21 cellular contexts compared by ENCODE assay signal in genomic region chr3:139870000-139870675, GRCh38.
"Had no signal": no experiment of that assay in that cellular context is flagged by ENCODE, and none has a peak within 500 bp of the region (broad histone marks: within the 10 kb centered on the region; RNA-seq: fewer than 3 reads in every experiment).

No MANE protein-coding gene starts in this region.

- H3K27me3 ChIP-seq: ovary, right atrium auricular region, sigmoid colon, stomach, transverse colon had no signal

- H3K4me3 ChIP-seq: coronary artery, heart left ventricle, ovary, right atrium auricular region, sigmoid colon, skin epidermis, stomach, thoracic aorta, transverse colon had no signal

- H3K36me3 ChIP-seq: heart left ventricle, ovary, right atrium auricular region, sigmoid colon, stomach, thoracic aorta, transverse colon had no signal

- H3K4me3 Mint-ChIP-seq: endodermal cell, mesothelial cell of epicardium, natural killer cell, neural crest cell had no signal

- H3K9me3 Mint-ChIP-seq: endodermal cell had no signal

- DNase-seq: effector CD4-positive, alpha-beta T cell; endodermal cell; heart left ventricle; hippocampal formation; kidney glomerular epithelial cell; natural killer cell; ovary; sigmoid colon; stimulated activated CD4-positive, alpha-beta T cell treated with anti-CD3 and anti-CD28 coated beads, Interleukin-2, amount 100 ng/mL, for 24 hours; stimulated activated CD4-positive, alpha-beta T cell treated with anti-CD3 and anti-CD28 coated beads, Interleukin-4, amount 100 ng/mL, for 4 hours; stimulated activated naive CD4-positive, alpha-beta T cell; stomach; substantia nigra; transverse colon had no signal

- H3K4me1 Mint-ChIP-seq: mesothelial cell of epicardium, natural killer cell, neural crest cell had no signal

- H3K27ac Mint-ChIP-seq: endodermal cell, mesothelial cell of epicardium, natural killer cell had no signal

- ATAC-seq: heart left ventricle, left lobe of liver, natural killer cell had no signal

- H3K27ac ChIP-seq: coronary artery, heart left ventricle, ovary, right atrium auricular region, sigmoid colon, skin epidermis, stomach, thoracic aorta, transverse colon had no signal

- H3K4me1 ChIP-seq: heart left ventricle, right atrium auricular region, sigmoid colon, stomach, transverse colon had no signal

- H3K9me3 ChIP-seq: heart left ventricle, ovary, right atrium auricular region, sigmoid colon, thoracic aorta, transverse colon had no signal

- H3K36me3 Mint-ChIP-seq: mesothelial cell of epicardium, natural killer cell had no signal
